In the genomic region with DNA sequence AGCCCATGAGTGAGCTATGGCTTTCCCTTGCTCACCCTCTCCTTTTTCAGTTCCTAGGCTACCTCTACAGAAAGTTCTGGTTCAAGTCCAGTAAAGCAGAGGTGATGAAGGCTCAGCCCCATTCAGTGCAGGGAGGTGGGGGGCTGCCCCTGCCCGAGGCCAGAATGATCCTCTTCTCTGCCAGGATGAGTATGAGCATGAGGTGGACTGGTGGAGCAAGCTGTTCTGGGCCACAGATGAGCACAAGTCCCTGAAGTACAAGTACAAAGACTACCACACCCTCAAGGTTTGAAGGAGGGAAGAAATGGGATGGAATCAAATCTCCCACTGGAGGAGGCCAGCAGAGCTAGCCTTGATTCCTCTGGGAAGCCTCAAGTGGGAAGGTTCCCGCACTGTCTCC, we compare ENCODE assay signal across 18 cellular contexts. TPM values are rescaled to one million over a fixed set of nuclear protein-coding genes. Genes with fewer than 3 reads are reported as not detected.
"Had no signal": no experiment of that assay in that cellular context is flagged by ENCODE, and none has a peak within 500 bp of the region (broad histone marks: within the 10 kb centered on the region; RNA-seq: fewer than 3 reads in every experiment).

No MANE protein-coding gene starts in this region.

- H3K9me3 Mint-ChIP-seq: dendritic cell treated with granulocyte-macrophage colony-stimulating factor and Interleukin-4, amounts not matched to agents 40 ng/mL and 50 ng/mL, for 4 days; effector memory CD8-positive, alpha-beta T cell; naive thymus-derived CD8-positive, alpha-beta T cell; type B pancreatic cell had no signal

- H3K4me3 Mint-ChIP-seq: dendritic cell treated with granulocyte-macrophage colony-stimulating factor and Interleukin-4, amounts not matched to agents 40 ng/mL and 50 ng/mL, for 4 days; effector memory CD8-positive, alpha-beta T cell; naive thymus-derived CD8-positive, alpha-beta T cell; type B pancreatic cell had no signal

- H3K4me1 ChIP-seq: heart left ventricle had no signal

- H3K27ac Mint-ChIP-seq: dendritic cell treated with granulocyte-macrophage colony-stimulating factor and Interleukin-4, amounts not matched to agents 40 ng/mL and 50 ng/mL, for 4 days; effector memory CD8-positive, alpha-beta T cell; naive thymus-derived CD8-positive, alpha-beta T cell; type B pancreatic cell had no signal

- H3K27ac ChIP-seq: heart left ventricle, neutrophil, suprapubic skin, thyroid gland had no signal

- H3K27me3 ChIP-seq: heart left ventricle, neutrophil, suprapubic skin, thyroid gland had no signal

- H3K27me3 Mint-ChIP-seq: dendritic cell treated with granulocyte-macrophage colony-stimulating factor and Interleukin-4, amounts not matched to agents 40 ng/mL and 50 ng/mL, for 4 days; effector memory CD8-positive, alpha-beta T cell; naive thymus-derived CD8-positive, alpha-beta T cell; type B pancreatic cell had no signal

- ATAC-seq: effector memory CD8-positive, alpha-beta T cell; heart left ventricle; mucosa of descending colon; naive thymus-derived CD8-positive, alpha-beta T cell; stimulated activated naive CD8-positive, alpha-beta T cell treated with anti-CD3 and anti-CD28 coated beads, Interleukin-15, Interleukin-2, amounts not matched to agents 100 U/mL and 50 U/mL, for 24 hours had no signal

- DNase-seq: effector memory CD8-positive, alpha-beta T cell; heart left ventricle; hippocampal formation; kidney glomerular epithelial cell; mucosa of descending colon; naive thymus-derived CD8-positive, alpha-beta T cell; small intestine; stimulated activated CD4-positive, alpha-beta T cell treated with anti-CD3 and anti-CD28 coated beads, Interleukin-12 subunit alpha, Interleukin-12 subunit beta, amount 100 ng/mL, for 4 hours; stimulated activated naive CD8-positive, alpha-beta T cell treated with anti-CD3 and anti-CD28 coated beads, Interleukin-15, Interleukin-2, amounts not matched to agents 100 U/mL and 50 U/mL, for 24 hours; thyroid gland had no signal

RNA-seq across cellular contexts. Expression of a gene that starts 54.9 kb away (rescaled TPM):
- total RNA-seq: glomerular endothelial cell; lung microvascular endothelial cell; naive thymus-derived CD8-positive, alpha-beta T cell; pulmonary artery endothelial cell; suprapubic skin had no signal
- polyA plus RNA-seq: liver had no signal
